Comparison of ENCODE assay signal across 8 cellular contexts in genomic region chr12:6279256-6279628, GRCh38.
DNase-seq lines count a peak whose midpoint lies in the region; ATAC-seq and TF ChIP-seq lines count a peak whose summit lies in the region.

No MANE protein-coding gene starts in this region.

- no peak for DNase-seq in coronary artery (ENCODE audit: low spot score)
- no peak for DNase-seq in NAMALWA (ENCODE audit: low spot score)
- DNase-seq in NCI-H1436 (lab: John Stamatoyannopoulos, UW) = no peak
- no peak for DNase-seq in effector CD4-positive, alpha-beta T cell

- no peak for TF ChIP-seq CTCF in 22Rv1 (IDR thresholded peaks at IDR 0.05)
- TF ChIP-seq CTCF in coronary artery (IDR thresholded peaks at IDR 0.05) = no peak
- no peak for TF ChIP-seq CTCF in nephron (IDR thresholded peaks at IDR 0.05; ENCODE audit: unreplicated experiment in 3 of 3)

- H3K4me1 Mint-ChIP-seq in nephron = peaks cover 12% of the 10 kb centered on the region

- H3K27ac ChIP-seq in 22Rv1 = peak overlapping the region; percentile 100
- H3K27ac ChIP-seq in HUES6 (ENCODE audit: low read depth, low read length) = peak overlapping the region; percentile 2; the same call in 1 of the 2 replicates
- H3K27ac ChIP-seq in coronary artery = peak overlapping the region; percentile 71 to 72

- H3K4me1 ChIP-seq in HUES6 (ENCODE audit: control insufficient read depth, insufficient read depth, low read length) = peaks cover 48% of the 10 kb centered on the region

- H3K4me3 ChIP-seq in HUES6 (ENCODE audit: low read depth, low read length) = peak overlapping the region; percentile 50
- H3K4me3 ChIP-seq in coronary artery = peak overlapping the region; percentile 61

- H3K4me3 Mint-ChIP-seq in nephron = peak overlapping the region; percentile 65 to 69 (median 67)

- no peaks in the 10 kb centered on the region; the same call in 1 of the 2 replicates for H3K27me3 ChIP-seq in HUES6 (ENCODE audit: control insufficient read depth, insufficient read depth, low read length)

- peaks cover 30% of the 10 kb centered on the region for H3K27me3 Mint-ChIP-seq in nephron (ENCODE audit: low read depth)

- H3K9ac ChIP-seq in HUES6 (ENCODE audit: low read length) = peak overlapping the region; percentile 56

- ATAC-seq in GM18870 (IDR thresholded peaks at IDR 0.05; ENCODE audit: unreplicated experiment) = no peak

- no peak overlapping the region for H3K27ac Mint-ChIP-seq in nephron

- H3K36me3 ChIP-seq in HUES6 (ENCODE audit: control insufficient read depth, insufficient read depth, low read length) = no peaks in the 10 kb centered on the region

- H3K9me3 ChIP-seq in HUES6 (ENCODE audit: control insufficient read depth, insufficient read depth, low read depth, low read length) = no peaks in the 10 kb centered on the region

- H3K36me3 Mint-ChIP-seq in nephron (ENCODE audit: low read depth) = no peaks in the 10 kb centered on the region

- no peaks in the 10 kb centered on the region for H3K9me3 Mint-ChIP-seq in nephron

Comparison
In these comparisons a context has a peak if more than half of its experiments do, and no peak if none do; other contexts are left out.
1. H3K27ac ChIP-seq: peak in every context shown above with its lines; median percentile 100 in 22Rv1; 72 in coronary artery; 2 in HUES6.